ENCODE assay signal across 25 cellular contexts in genomic region chr12:90260136-90260535, GRCh38.
DNase-seq lines count a peak whose midpoint lies in the region; ATAC-seq and TF ChIP-seq lines count a peak whose summit lies in the region.
"Had no signal": no experiment of that assay in that cellular context is flagged by ENCODE, and none has a peak within 500 bp of the region (broad histone marks: within the 10 kb centered on the region; RNA-seq: fewer than 3 reads in every experiment).

No MANE protein-coding gene starts in this region.

- no peaks in the 10 kb centered on the region; the same call in 1 of the 2 replicates for H3K9me1 ChIP-seq in IMR-90 (ENCODE audit: insufficient read depth, low read length)

- no peaks in the 10 kb centered on the region for H3K79me2 ChIP-seq in PC-3 (ENCODE audit: low read length)

- in situ Hi-C loops in IMR-90 (cut with MboI; ENCODE audit: low sequenced_read_pairs): no loop called here

- CTCF ChIA-PET in IMR-90 (lab: Yijun Ruan, JAX): interaction anchor here (0.6 kb wide), 1 partner anchor 710 kb away, joined by 3 read pairs; no protein-coding TSS in a partner anchor
- CTCF ChIA-PET in PC-3 (lab: Charles Lee): no interaction called here

- peaks cover 39% of the 10 kb centered on the region for H3K4me1 Mint-ChIP-seq in nephron
- H3K4me1 Mint-ChIP-seq: CD8-positive, alpha-beta memory T cell had no signal

- no peak overlapping the region for H2AK9ac ChIP-seq in IMR-90 (replicated peaks; ENCODE audit: low read depth, low read length, poor library complexity)

- H3K14ac ChIP-seq in IMR-90 (replicated peaks; ENCODE audit: low read depth, low read length): peak overlapping the region; percentile 2; the same call in 1 of the 2 replicates

- H2BK120ac ChIP-seq in IMR-90 (ENCODE audit: low read depth, low read length): no peak overlapping the region; the same call in 1 of the 2 replicates

- TF ChIP-seq CTCF in IMR-90 (conservative IDR thresholded peaks at IDR 0.05; ENCODE audit: low read depth, low read length) (no peak), WERI-Rb-1 (IDR thresholded peaks at IDR 0.05; ENCODE audit: low read depth, low read length) (no peak), fibroblast of villous mesenchyme (IDR thresholded peaks at IDR 0.05; ENCODE audit: insufficient read depth, low read depth, low read length) (no peak), nephron (IDR thresholded peaks at IDR 0.05; ENCODE audit: unreplicated experiment in 3 of 3) (no peak), PC-3 (conservative IDR thresholded peaks at IDR 0.05; ENCODE audit: low read depth, low read length) (no peak)

- WGBS in IMR-90 (ENCODE audit: extremely low coverage in 2 of 2, insufficient read length in 1 of 2), 2 experiments: no CpG with 5 or more reads among the region's 1 CpG

- peak overlapping the region; percentile 21; the same call in 1 of the 2 replicates for H2AK5ac ChIP-seq in IMR-90 (ENCODE audit: low read depth, low read length)

- H2BK15ac ChIP-seq in IMR-90 (ENCODE audit: low read depth, low read length): no peak overlapping the region; the same call in 2 of the 3 replicates

- H3F3A ChIP-seq in PC-3 (ENCODE audit: low read length, unreplicated experiment): no peaks in the 10 kb centered on the region

- H3K79me1 ChIP-seq in IMR-90 (ENCODE audit: low read depth in 1 of 2, low read length in 2 of 2): no peaks in the 10 kb centered on the region

- no peaks in the 10 kb centered on the region for H3K9me2 ChIP-seq in PC-3 (replicated peaks; ENCODE audit: low read length)
- H3K9me2 ChIP-seq: SK-N-SH had no signal

- no peak overlapping the region for H3K18ac ChIP-seq in IMR-90 (ENCODE audit: low read depth, low read length)

- H3K27me3 ChIP-seq in IMR-90 (ENCODE audit: control insufficient read depth, insufficient read depth, low read length): no peaks in the 10 kb centered on the region
- no peaks in the 10 kb centered on the region for H3K27me3 ChIP-seq in WERI-Rb-1 (ENCODE audit: insufficient read depth, low read depth, severe bottlenecking)
- H3K27me3 ChIP-seq in PC-3 (ENCODE audit: low read length): no peaks in the 10 kb centered on the region
- H3K27me3 ChIP-seq: BE2C, Peyer's patch had no signal

- no peak overlapping the region for H3K4me2 ChIP-seq in IMR-90 (ENCODE audit: low read depth, low read length)
- H3K4me2 ChIP-seq in PC-3 (ENCODE audit: low read length): no peak overlapping the region
- H3K4me2 ChIP-seq: SK-N-SH had no signal

- H3K56ac ChIP-seq in IMR-90 (ENCODE audit: extremely low read depth, insufficient read depth, low read length): no peak overlapping the region; the same call in 1 of the 2 replicates

- H3K4me3 Mint-ChIP-seq in nephron: peak overlapping the region in 1 of 3 experiments; percentile 33
- H3K4me3 Mint-ChIP-seq: CD14-positive monocyte; CD8-positive, alpha-beta memory T cell had no signal

- H3K9me3 Mint-ChIP-seq in nephron: peaks cover 3% of the 10 kb centered on the region
- H3K9me3 Mint-ChIP-seq: CD8-positive, alpha-beta memory T cell had no signal

- no peaks in the 10 kb centered on the region for H3K36me3 Mint-ChIP-seq in nephron (ENCODE audit: low read depth)
- H3K36me3 Mint-ChIP-seq: CD14-positive monocyte; CD8-positive, alpha-beta memory T cell had no signal

- H3K4me1 ChIP-seq in IMR-90 (ENCODE audit: control insufficient read depth, insufficient read depth, low read length) (peaks cover 4% of the 10 kb centered on the region; the same call in 1 of the 2 replicates), PC-3 (ENCODE audit: insufficient read depth, low read length) (peaks cover 8% of the 10 kb centered on the region)
- H3K4me1 ChIP-seq: BE2C, Peyer's patch had no signal

- H3K9ac ChIP-seq in IMR-90 (ENCODE audit: low read depth, low read length) (no peak overlapping the region), PC-3 (ENCODE audit: low read length) (no peak overlapping the region)
- H3K9ac ChIP-seq: SK-N-SH had no signal

- no peaks in the 10 kb centered on the region for H3K36me3 ChIP-seq in IMR-90 (ENCODE audit: control insufficient read depth, insufficient read depth, low read length)
- H3K36me3 ChIP-seq in WERI-Rb-1: no peaks in the 10 kb centered on the region
- no peaks in the 10 kb centered on the region for H3K36me3 ChIP-seq in PC-3 (ENCODE audit: low read depth, low read length)
- H3K36me3 ChIP-seq: BE2C, Peyer's patch had no signal

- no TSS peak for BruUV-seq in IMR-90 (replicated peaks; lab: Mats Ljungman, UMichigan)
- no TSS peak for BruUV-seq in PC-3 (replicated peaks; lab: Mats Ljungman, UMichigan)

- no peak overlapping the region for H4K5ac ChIP-seq in IMR-90 (ENCODE audit: low read depth, low read length)

- no peaks in the 10 kb centered on the region for H3K9me3 ChIP-seq in IMR-90 (ENCODE audit: control insufficient read depth, insufficient read depth, low read length)
- H3K9me3 ChIP-seq in WERI-Rb-1 (ENCODE audit: severe bottlenecking): no peaks in the 10 kb centered on the region
- H3K9me3 ChIP-seq in PC-3 (ENCODE audit: low read length): no peaks in the 10 kb centered on the region
- H3K9me3 ChIP-seq: BE2C, Peyer's patch, SK-N-SH had no signal

- peak overlapping the region; percentile 75 to 85 (median 81) for H3K27ac Mint-ChIP-seq in nephron
- H3K27ac Mint-ChIP-seq: CD14-positive monocyte had no signal

- no peak overlapping the region for H3K23ac ChIP-seq in IMR-90 (ENCODE audit: low read depth, low read length)

- TF ChIP-seq POLR2A in IMR-90 (IDR thresholded peaks at IDR 0.05; ENCODE audit: low read depth, low read length): no peak

- H4K8ac ChIP-seq in IMR-90 (ENCODE audit: low read depth in 2 of 2, low read length in 2 of 2): no peak overlapping the region

- no peak overlapping the region for H2BK5ac ChIP-seq in IMR-90 (ENCODE audit: low read depth, low read length, poor library complexity, severe bottlenecking)

- H3K4ac ChIP-seq in IMR-90 (ENCODE audit: low read depth, low read length): no peak overlapping the region

- H3K4me3 ChIP-seq in IMR-90 (ENCODE audit: insufficient read depth, low read depth, low read length) (no peak overlapping the region), WERI-Rb-1 (ENCODE audit: low read depth, low read length) (no peak overlapping the region), fibroblast of villous mesenchyme (ENCODE audit: low read depth, low read length) (no peak overlapping the region), PC-3 (ENCODE audit: low read length) (no peak overlapping the region)
- H3K4me3 ChIP-seq: Peyer's patch had no signal

- no peak for TF ChIP-seq RAD21 in IMR-90 (IDR thresholded peaks at IDR 0.05; ENCODE audit: low read length)

- no peaks in the 10 kb centered on the region for H3K27me3 Mint-ChIP-seq in nephron (ENCODE audit: low read depth)

- no peak overlapping the region for H3K27ac ChIP-seq in IMR-90 (ENCODE audit: insufficient read depth, low read length)
- H3K27ac ChIP-seq in WERI-Rb-1: peak overlapping the region; percentile 65
- no peak overlapping the region for H3K27ac ChIP-seq in PC-3 (ENCODE audit: low read length)
- H3K27ac ChIP-seq: HL-60, Peyer's patch had no signal

- POLR2A ChIA-PET in IMR-90 (lab: Charles Lee; ENCODE audit: unreplicated experiment) (no interaction called here), PC-3 (lab: Charles Lee; ENCODE audit: unreplicated experiment) (no interaction called here)

- dilution Hi-C loops in IMR-90 (cut with HindIII; ENCODE audit: low sequenced_read_pairs, unreplicated experiment): no loop called here

- no peak overlapping the region for H4K91ac ChIP-seq in IMR-90 (ENCODE audit: insufficient read depth, low read depth, low read length)

- H4K20me1 ChIP-seq in IMR-90 (ENCODE audit: insufficient read depth, low read length) (no peaks in the 10 kb centered on the region), PC-3 (ENCODE audit: low read length) (no peaks in the 10 kb centered on the region)

- H2AFZ ChIP-seq in IMR-90 (replicated peaks; ENCODE audit: low read length, poor library complexity) (no peak overlapping the region), PC-3 (ENCODE audit: low read length) (no peak overlapping the region)

- ATAC-seq in IMR-90 (ENCODE audit: low read depth): no peak
- ATAC-seq in PC-3: no peak
- no peak for ATAC-seq in GM19395 (IDR thresholded peaks at IDR 0.05; ENCODE audit: unreplicated experiment)
- ATAC-seq in esophagus mucosa: no peak

- H2BK20ac ChIP-seq in IMR-90 (ENCODE audit: low read depth, low read length): peak overlapping the region; percentile 5; the same call in 1 of the 2 replicates

- intact Hi-C loops in IMR-90 (cut with micrococcal nuclease) (no loop called here), PC-3 (cut with micrococcal nuclease) (no loop called here)

- DNase-seq in IMR-90: no peak
- peak; percentile 15 for DNase-seq in WERI-Rb-1
- DNase-seq in fibroblast of villous mesenchyme (ENCODE audit: low read depth): peak; percentile 6
- no peak for DNase-seq in PC-3
- no peak for DNase-seq in NCI-H2171 treated with DMSO at 0.1 percent for 48 hours (lab: John Stamatoyannopoulos, UW)
- DNase-seq: 8988T; ACHN; BE2C; CD8-positive, alpha-beta memory T cell; DMS79 treated with DMSO at 0.1 percent for 48 hours; Karpas-422; NCI-H1092 treated with DMSO at 0.1 percent for 48 hours; NCI-H1436; NCI-H187; NCI-H2081 treated with DMSO at 0.1 percent for 48 hours; NCI-H2171; NCI-H774; Peyer's patch; SIG-M5; SK-N-SH had no signal

TF ChIP-seq in IMR-90, 13 proteins besides CTCF, POLR2A, EP300 and RAD21:
- TF ChIP-seq ELK1 (IDR thresholded peaks at IDR 0.05; ENCODE audit: borderline replicate concordance, low read depth, low read length) (no peak), MXI1 (IDR thresholded peaks at IDR 0.05; ENCODE audit: borderline replicate concordance, low read depth, low read length) (no peak), CHD1 (IDR thresholded peaks at IDR 0.05; ENCODE audit: low read depth, low read length) (no peak), CEBPB (IDR thresholded peaks at IDR 0.05; ENCODE audit: low read depth, low read length) (no peak), FOS (IDR thresholded peaks at IDR 0.05; ENCODE audit: low read depth, low read length) (no peak)

Comparison
In these comparisons a context has a peak if more than half of its experiments do, and no peak if none do; other contexts are left out.
1. DNase-seq: peak in WERI-Rb-1 (single experiment) and fibroblast of villous mesenchyme (single experiment); none in IMR-90 (single experiment), PC-3 (single experiment) and NCI-H2171 treated with DMSO at 0.1 percent for 48 hours (single experiment).